Comparison of ENCODE assay signal across 10 cellular contexts in the genomic region with DNA sequence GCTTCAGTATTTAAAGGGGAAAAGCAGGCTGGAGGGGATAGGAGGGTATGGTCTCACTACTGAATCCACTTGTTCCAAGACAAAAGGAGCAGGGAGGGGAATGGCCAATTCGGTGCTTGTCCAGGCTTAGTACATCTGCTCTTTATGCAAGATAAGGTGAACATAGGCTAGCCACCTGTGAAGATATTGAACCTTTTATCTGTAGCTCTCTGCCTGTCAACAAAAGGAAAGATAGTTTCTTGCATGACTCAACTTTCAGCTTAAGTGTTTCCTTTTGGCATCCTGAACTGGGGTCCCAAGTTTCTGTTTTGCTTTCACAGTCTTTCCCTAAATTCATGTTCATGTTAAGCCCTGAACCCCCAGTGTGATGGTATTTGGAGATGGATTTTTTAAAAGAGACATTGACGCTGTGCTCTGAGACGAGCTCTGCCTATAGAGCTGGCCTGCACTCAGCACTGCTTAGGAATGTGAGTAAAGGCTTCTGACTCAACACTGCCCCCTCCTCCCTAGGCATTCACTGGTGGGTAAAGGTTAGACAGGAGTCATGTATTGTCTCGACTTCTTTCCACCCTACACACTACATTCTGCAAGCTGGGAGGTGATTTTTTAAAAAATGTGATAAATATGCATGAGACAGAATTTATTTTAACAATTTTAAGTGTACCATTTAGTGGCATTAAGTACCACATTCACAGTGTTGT. TPM values are rescaled to one million over a fixed set of nuclear protein-coding genes. Genes with fewer than 3 reads are reported as not detected.
DNase-seq lines count a peak whose midpoint lies in the region; ATAC-seq, FAIRE-seq and TF ChIP-seq lines count a peak whose summit lies in the region.
"Had no signal": no experiment of that assay in that cellular context is flagged by ENCODE, and none has a peak within 500 bp of the region (broad histone marks: within the 10 kb centered on the region; RNA-seq: fewer than 3 reads in every experiment).

No MANE protein-coding gene starts in this region.

- H3K4me3 ChIP-seq in LNCaP clone FGC (ENCODE audit: low read depth, low read length) (no peak overlapping the region), H1 (ENCODE audit: extremely low read depth in 1 of 4, insufficient read depth in 2 of 4, low read depth in 3 of 4, low read length in 4 of 4) (no peak overlapping the region), trophoblast cell (ENCODE audit: low read depth, low read length) (no peak overlapping the region)
- H3K4me3 ChIP-seq: lung had no signal

- H2BK20ac ChIP-seq in H1 (ENCODE audit: low read length), result no peak overlapping the region

- H2AFZ ChIP-seq in H1 (ENCODE audit: low read length), result 0 out of 2 replicates have a peak overlapping the region, but pooled peaks have one; percentile 55
- H2AFZ ChIP-seq in trophoblast cell (ENCODE audit: insufficient read depth, low read length, poor library complexity), result no peak overlapping the region

- H2AK5ac ChIP-seq in H1 (ENCODE audit: low read depth, low read length), result no peak overlapping the region
- no peak overlapping the region for H2AK5ac ChIP-seq in trophoblast cell (ENCODE audit: low read length)

- H3K4me2 ChIP-seq in H1 (ENCODE audit: insufficient read depth in 1 of 2, low read depth in 2 of 2, low read length in 2 of 2), result peak overlapping the region; percentile 5 to 15; a peak in 2 of 4 replicates
- no peak overlapping the region for H3K4me2 ChIP-seq in trophoblast cell (ENCODE audit: low read length)

- H3K23me2 ChIP-seq in H1 (ENCODE audit: low read depth, low read length), result peaks cover 5% of the 10 kb centered on the region; the same call in 1 of the 2 replicates

- no peak overlapping the region; a peak in 1 of 7 replicates for H3K9ac ChIP-seq in H1 (replicated peaks in 1 of 4; ENCODE audit: extremely low read depth in 1 of 4, low read depth in 3 of 4, low read length in 3 of 4)
- H3K9ac ChIP-seq in trophoblast cell (ENCODE audit: low read length), result no peak overlapping the region

- H3K79me1 ChIP-seq in H1 (ENCODE audit: low read depth, low read length) (no peaks in the 10 kb centered on the region), trophoblast cell (ENCODE audit: low read length) (no peaks in the 10 kb centered on the region)

- peak; percentile 38; the same call in 1 of the 2 replicates for TF ChIP-seq CTCF in LNCaP clone FGC (IDR thresholded peaks at IDR 0.05; ENCODE audit: control insufficient read depth, extremely low read depth, insufficient read depth)
- peak; percentile 16 to 63 (median 46) for TF ChIP-seq CTCF in H1 (IDR thresholded peaks at IDR 0.05; ENCODE audit: control extremely low read depth in 1 of 3, insufficient read depth in 1 of 3, low read depth in 1 of 3, low read length in 3 of 3)
- TF ChIP-seq CTCF in glutamatergic neuron (IDR thresholded peaks at IDR 0.05; ENCODE audit: partially characterized antibody, unreplicated experiment), result no peak

- ATAC-seq in GM18511 (IDR thresholded peaks at IDR 0.05; ENCODE audit: unreplicated experiment) (peak; percentile 36), GM21367 (IDR thresholded peaks at IDR 0.05; ENCODE audit: unreplicated experiment) (no peak)

- H3K27ac ChIP-seq in H1 (ENCODE audit: low read depth, low read length) (no peak overlapping the region), trophoblast cell (ENCODE audit: low read depth, low read length) (no peak overlapping the region)

- CTCF ChIA-PET in H1 (lab: Charles Lee; ENCODE audit: partially characterized antibody), result interaction anchor here (0.8 to 4.7 kb wide), 19 partner anchors 9 to 534 kb away, joined by 3 to 26 read pairs (median 3); a partner anchor contains a TSS

- H4K91ac ChIP-seq in H1 (replicated peaks; ENCODE audit: insufficient read length, low read length) (no peak overlapping the region), trophoblast cell (ENCODE audit: low read depth, low read length) (no peak overlapping the region)

- H2BK12ac ChIP-seq in H1 (ENCODE audit: low read depth, low read length) (peak overlapping the region; percentile 52; the same call in 1 of the 2 replicates), trophoblast cell (ENCODE audit: low read length) (no peak overlapping the region)

- TF ChIP-seq RAD21 in H1 (IDR thresholded peaks at IDR 0.05 in 1 of 2, conservative IDR thresholded peaks at IDR 0.05 in 1 of 2; ENCODE audit: low read depth in 2 of 2, low read length in 2 of 2), result peak; percentile 42 to 57

- H3K18ac ChIP-seq in H1 (ENCODE audit: extremely low read depth, low read length) (0 out of 2 replicates have a peak overlapping the region, but pooled peaks have one; percentile 52), trophoblast cell (ENCODE audit: low read length) (no peak overlapping the region)

- no peak for TF ChIP-seq EP300 in H1 (IDR thresholded peaks at IDR 0.05; ENCODE audit: borderline replicate concordance in 1 of 2, low read depth in 2 of 2, low read length in 2 of 2)

- H4K8ac ChIP-seq in H1 (ENCODE audit: extremely low read depth, insufficient read depth, low read length) (no peak overlapping the region), trophoblast cell (ENCODE audit: low read depth, low read length) (no peak overlapping the region)

- H2BK5ac ChIP-seq in H1 (ENCODE audit: low read depth, low read length), result no peak overlapping the region
- H2BK5ac ChIP-seq in trophoblast cell (ENCODE audit: low read depth, low read length, poor library complexity), result no peak overlapping the region

- no peak overlapping the region for H3K56ac ChIP-seq in H1 (replicated peaks; ENCODE audit: insufficient read length, low read depth, low read length)

- H2BK15ac ChIP-seq in H1 (ENCODE audit: low read length), result no peak overlapping the region

- H4K5ac ChIP-seq in H1 (ENCODE audit: insufficient read length, low read depth, low read length), result no peak overlapping the region

- peaks cover 2% of the 10 kb centered on the region for H3K27me3 Mint-ChIP-seq in glutamatergic neuron (ENCODE audit: unreplicated experiment)

- H4K12ac ChIP-seq in trophoblast cell (ENCODE audit: low read depth, low read length), result no peak overlapping the region

- H3K27ac Mint-ChIP-seq in glutamatergic neuron (ENCODE audit: unreplicated experiment), result no peak overlapping the region

- no peak for DNase-seq in LNCaP clone FGC (ENCODE audit: low read depth)
- DNase-seq in H1 (ENCODE audit: low read depth in 1 of 2, low spot score in 2 of 2), result peak in 1 of 2 experiments; percentile 34
- DNase-seq in trophoblast cell, result peak; percentile 27 to 49
- no peak for DNase-seq in glutamatergic neuron
- no peak for DNase-seq in 8988T
- DNase-seq: activated naive CD4-positive, alpha-beta T cell treated with Interleukin-2 at 50 U/mL for 16 hours; NCI-H510A treated with DMSO at 0.1 percent for 48 hours had no signal

- peaks cover 4 to 12% (median 8%) of the 10 kb centered on the region in 4 experiments; a peak in 6 of 7 replicates for H3K4me1 ChIP-seq in H1 (replicated peaks in 1 of 4; ENCODE audit: control insufficient read depth in 3 of 4, insufficient read depth in 4 of 4, low read length in 3 of 4)
- H3K4me1 ChIP-seq in trophoblast cell (ENCODE audit: control insufficient read depth in 1 of 2, insufficient read depth in 2 of 2, low read length in 2 of 2), result peaks cover 0 to 8% of the 10 kb centered on the region in 2 experiments

- no peak overlapping the region for H3K4me3 Mint-ChIP-seq in glutamatergic neuron (ENCODE audit: unreplicated experiment)

- H3K4ac ChIP-seq in H1 (replicated peaks; ENCODE audit: insufficient read length, low read depth, low read length), result no peak overlapping the region
- no peak overlapping the region for H3K4ac ChIP-seq in trophoblast cell (ENCODE audit: low read depth, low read length)

- H3K79me2 ChIP-seq in H1 (ENCODE audit: control insufficient read depth in 1 of 2, insufficient read depth in 2 of 2, low read length in 2 of 2), result no peaks in the 10 kb centered on the region
- no peaks in the 10 kb centered on the region for H3K79me2 ChIP-seq in trophoblast cell (ENCODE audit: control insufficient read depth, insufficient read depth, low read length, poor library complexity)

- POLR2A ChIA-PET in H1 (lab: Charles Lee; ENCODE audit: partially characterized antibody), result interaction anchor here (0.8 to 1.1 kb wide), 3 partner anchors 37 to 109 kb away, joined by 3 read pairs; a partner anchor contains a TSS

- H2BK120ac ChIP-seq in H1 (replicated peaks; ENCODE audit: low read depth, low read length) (no peak overlapping the region), trophoblast cell (ENCODE audit: insufficient read depth, low read length, poor library complexity) (no peak overlapping the region)

- WGBS in H1 (ENCODE audit: extremely low coverage in 1 of 2, insufficient coverage in 1 of 2, insufficient read length in 1 of 2, insufficient replicate concordance in 2 of 2, low coverage in 1 of 2, low lambda C conversion rate in 2 of 2, missing lambda C conversion rate in 1 of 2), 2 experiments, result 43% methylated on average over 4 of the region's 4 CpGs; no CpG with 5 or more reads in 1 of the 2 experiments
- no CpG with 5 or more reads among the region's 4 CpGs for WGBS in trophoblast cell (ENCODE audit: extremely low coverage, insufficient coverage, insufficient read length)

- H3K9me3 Mint-ChIP-seq in glutamatergic neuron (ENCODE audit: unreplicated experiment), result no peaks in the 10 kb centered on the region

- H4K20me1 ChIP-seq in H1 (replicated peaks in 1 of 2; ENCODE audit: control insufficient read depth in 1 of 2, insufficient read depth in 2 of 2, low read length in 2 of 2), result no peaks in the 10 kb centered on the region

- H3K36me3 Mint-ChIP-seq in glutamatergic neuron (ENCODE audit: unreplicated experiment), result no peaks in the 10 kb centered on the region

- H3K36me3 ChIP-seq in H1 (ENCODE audit: control insufficient read depth in 2 of 4, insufficient read depth in 4 of 4, low read length in 3 of 4), result no peaks in the 10 kb centered on the region
- no peaks in the 10 kb centered on the region for H3K36me3 ChIP-seq in trophoblast cell (ENCODE audit: control insufficient read depth in 1 of 2, insufficient read depth in 2 of 2, low read length in 2 of 2)

- FAIRE-seq in H1 (lab: Jason Lieb, UNC), result peak; percentile 98

- no peak for TF ChIP-seq POLR2A in H1 (IDR thresholded peaks at IDR 0.05; ENCODE audit: control extremely low read depth in 1 of 2, low read depth in 2 of 2, low read length in 2 of 2)

- H3K14ac ChIP-seq in H1 (ENCODE audit: insufficient read length) (no peak overlapping the region), trophoblast cell (ENCODE audit: low read length) (no peak overlapping the region)

- H3K23ac ChIP-seq in H1 (ENCODE audit: insufficient read length), result no peak overlapping the region
- no peak overlapping the region for H3K23ac ChIP-seq in trophoblast cell (ENCODE audit: low read length)

- H3K27me3 ChIP-seq in H1 (replicated peaks in 1 of 4; ENCODE audit: control insufficient read depth in 3 of 4, extremely low read depth in 1 of 4, insufficient read depth in 3 of 4, low read length in 3 of 4) (no peaks in the 10 kb centered on the region), trophoblast cell (ENCODE audit: insufficient read depth, low read length) (no peaks in the 10 kb centered on the region)

- no peaks in the 10 kb centered on the region for H3K4me1 Mint-ChIP-seq in glutamatergic neuron (ENCODE audit: low read depth, unreplicated experiment)

- H3K9me3 ChIP-seq in H1 (ENCODE audit: insufficient read depth in 2 of 2, low read depth in 1 of 2, low read length in 1 of 2) (no peaks in the 10 kb centered on the region), trophoblast cell (ENCODE audit: insufficient read depth, low read depth, low read length) (no peaks in the 10 kb centered on the region)

RNA-seq across cellular contexts. Expression of a gene that starts 28.2 kb away (rescaled TPM):
- 7.5 and 8.5 TPM in 2 replicates for total RNA-seq in H1 (2021; fragmentation: NEBNext Ultra II Directional; extraction: Animal tissue kit (Norgen Biotek cat#: 25700))
- 6.1 and 9.0 TPM in 2 replicates for polyA plus RNA-seq in H1 (2011; rRNA removed)
- 8.4 TPM for polyA plus RNA-seq in H1 (2011; cell fraction: cytosol; rRNA removed)
- polyA plus RNA-seq in H1 (2011; cell fraction: nucleus; rRNA removed), result 16.0 TPM
- polyA plus RNA-seq in H1 (2012, experiment 1 of 2), result 9.0 to 9.4 TPM (median 9.1 TPM) in 4 replicates
- 6.6 TPM for polyA plus RNA-seq in H1 (2012, experiment 2 of 2)
- 6.8 TPM for polyA plus RNA-seq in H1 (2013, experiment 1 of 2)
- 6.0 TPM for polyA plus RNA-seq in H1 (2013, experiment 2 of 2)
- polyA minus RNA-seq in H1 (2011; rRNA and poly(A)+ RNA removed), result 12.2 and 15.6 TPM in 2 replicates
- 6.5 TPM for polyA minus RNA-seq in H1 (2011; cell fraction: cytosol; rRNA and poly(A)+ RNA removed)
- polyA minus RNA-seq in H1 (2011; cell fraction: nucleus; rRNA and poly(A)+ RNA removed), result 11.4 TPM
- 4.7 and 5.0 TPM in 2 replicates for polyA plus RNA-seq in trophoblast cell (2013)
- 6.8 TPM for total RNA-seq in glutamatergic neuron (ENCODE audit: unreplicated experiment)

RNA-seq across cellular contexts. Expression of a gene that starts 58.6 kb away (rescaled TPM):
- 1.0 and 1.4 TPM in 2 replicates for total RNA-seq in H1 (2021; fragmentation: NEBNext Ultra II Directional; extraction: Animal tissue kit (Norgen Biotek cat#: 25700))
- 0.65 and 0.82 TPM in 2 replicates for polyA plus RNA-seq in H1 (2011; rRNA removed)
- polyA plus RNA-seq in H1 (2011; cell fraction: cytosol; rRNA removed), result 1.5 TPM
- 1.1 TPM for polyA plus RNA-seq in H1 (2011; cell fraction: nucleus; rRNA removed)
- 0.52 to 0.94 TPM (median 0.69 TPM) in 4 replicates for polyA plus RNA-seq in H1 (2012, experiment 1 of 2)
- not detected for polyA plus RNA-seq in H1 (2012, experiment 2 of 2)
- polyA plus RNA-seq in H1 (2013, experiment 1 of 2), result 0.81 TPM
- polyA plus RNA-seq in H1 (2013, experiment 2 of 2), result 0.59 TPM
- 0.37 and 0.79 TPM in 2 replicates for polyA minus RNA-seq in H1 (2011; rRNA and poly(A)+ RNA removed)
- polyA minus RNA-seq in H1 (2011; cell fraction: cytosol; rRNA and poly(A)+ RNA removed), result 1.1 TPM
- 1.9 TPM for polyA minus RNA-seq in H1 (2011; cell fraction: nucleus; rRNA and poly(A)+ RNA removed)
- 0.44 and 0.49 TPM in 2 replicates for polyA plus RNA-seq in trophoblast cell (2013)
- 10.0 TPM for total RNA-seq in glutamatergic neuron (ENCODE audit: unreplicated experiment)

Comparison
In these comparisons a context has a peak if more than half of its experiments do, and no peak if none do; other contexts are left out.
1. DNase-seq: peak in trophoblast cell (2 of 2); none in LNCaP clone FGC (single experiment), glutamatergic neuron (single experiment) and 8988T (single experiment).